Comparison of ENCODE assay signal across 2 cellular contexts in genomic region chr10:100325164-100325563, GRCh38.
TF ChIP-seq lines count a peak whose summit lies in the region.

No MANE protein-coding gene starts in this region.

TF ChIP-seq in HCT116, 20 proteins besides CTCF, POLR2A, EP300 and RAD21:
- TF ChIP-seq ELF1 (IDR thresholded peaks at IDR 0.05; ENCODE audit: borderline replicate concordance, low read depth) (no peak), TCF7L2 (IDR thresholded peaks at IDR 0.05; ENCODE audit: borderline replicate concordance, extremely low read depth, insufficient read depth, insufficient read length) (no peak), ZFX (IDR thresholded peaks at IDR 0.05) (no peak), REST (IDR thresholded peaks at IDR 0.05; ENCODE audit: low read depth) (peak; percentile 82), EZH2 (IDR thresholded peaks at IDR 0.05) (no peak)
TF ChIP-seq in HCT116: peak in this region for 1.

TF ChIP-seq in GM12878, 131 proteins besides CTCF, POLR2A, EP300 and RAD21:
- TF ChIP-seq REST (IDR thresholded peaks at IDR 0.05; ENCODE audit: low read depth, low read length) (peak; percentile 84), CBX3 (IDR thresholded peaks at IDR 0.05; ENCODE audit: borderline replicate concordance, low read depth) (no peak), ZNF622 (IDR thresholded peaks at IDR 0.05) (no peak)
